Comparison of ENCODE assay signal across 17 cellular contexts in the genomic region with DNA sequence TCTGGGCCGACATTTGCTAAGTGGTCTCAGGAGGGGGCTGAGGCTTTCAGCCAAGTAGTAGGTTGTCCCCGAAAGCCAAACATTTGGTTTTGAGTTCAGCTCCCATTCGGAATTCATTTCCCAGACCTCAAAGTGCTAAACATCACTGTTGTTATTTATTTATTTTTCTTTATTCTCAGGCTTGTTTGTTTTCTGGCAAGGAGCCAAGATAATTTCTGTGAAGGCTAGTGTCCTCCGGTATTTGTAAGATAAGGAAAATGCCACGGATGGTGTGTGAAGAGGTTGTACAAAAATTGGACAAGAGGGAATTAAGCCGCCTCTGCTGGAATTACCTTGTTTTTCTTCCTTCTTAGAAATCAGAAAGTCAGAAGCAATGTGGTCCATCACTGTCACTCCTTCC.
DNase-seq lines count a peak whose midpoint lies in the region; TF ChIP-seq lines count a peak whose summit lies in the region.
"Had no signal": no experiment of that assay in that cellular context is flagged by ENCODE, and none has a peak within 500 bp of the region (broad histone marks: within the 10 kb centered on the region; RNA-seq: fewer than 3 reads in every experiment).

No MANE protein-coding gene starts in this region.

- H3K4me3 ChIP-seq in HEK293 (ENCODE audit: low read depth, low read length) = no peak overlapping the region
- H3K4me3 ChIP-seq: BLaER1, HAP-1 had no signal

- POLR2A ChIA-PET in HEK293 (lab: Yijun Ruan, JAX) = no interaction called here

- H3K36me3 ChIP-seq in HEK293 (ENCODE audit: control insufficient read depth in 2 of 2, insufficient read depth in 1 of 2, low read length in 2 of 2) = no peaks in the 10 kb centered on the region
- H3K36me3 ChIP-seq: BLaER1, HAP-1 had no signal

- peak; percentile 47 for DNase-seq in DMS79 treated with DMSO at 0.1 percent for 48 hours (lab: John Stamatoyannopoulos, UW)
- no peak for DNase-seq in DMS79 (lab: John Stamatoyannopoulos, UW)
- DNase-seq in NCI-H2227 treated with DMSO at 0.1 percent for 48 hours (lab: John Stamatoyannopoulos, UW) = peak; percentile 54
- DNase-seq in cerebellar cortex (ENCODE audit: low spot score) = no peak
- no peak for DNase-seq in retina
- DNase-seq in COR-L47 (lab: John Stamatoyannopoulos, UW) = no peak
- DNase-seq: CD4-positive, CD25-positive, alpha-beta regulatory T cell; CD8-positive, alpha-beta T cell; DMS 273 treated with DMSO at 0.1 percent for 48 hours; DND-41; GOT3 had no signal

- TF ChIP-seq CTCF in HEK293 (tag by site-specific recombination; IDR thresholded peaks at IDR 0.05) (no peak), VCaP (conservative IDR thresholded peaks at IDR 0.05) (no peak)

- H3K9me3 ChIP-seq in HEK293 (ENCODE audit: control insufficient read depth, insufficient read depth, low read depth, low read length) = no peaks in the 10 kb centered on the region
- H3K9me3 ChIP-seq: BLaER1, HAP-1 had no signal

- CTCF ChIA-PET in HEK293 (lab: Yijun Ruan, JAX) = no interaction called here

- peaks cover 9% of the 10 kb centered on the region; the same call in 1 of the 2 replicates for H3K4me1 ChIP-seq in HEK293 (ENCODE audit: control insufficient read depth, insufficient read depth, low read length)
- H3K4me1 ChIP-seq: BLaER1, HAP-1 had no signal

- H3K27ac ChIP-seq in HEK293 (ENCODE audit: extremely low read depth, low read depth, low read length) (no peak overlapping the region), VCaP (peak overlapping the region; percentile 14; the same call in 1 of the 2 replicates)
- H3K27ac ChIP-seq: 22Rv1, BLaER1, C4-2B had no signal

TF ChIP-seq in HEK293, 187 proteins besides CTCF, POLR2A, EP300 and RAD21:
- no peak for TF ChIP-seq ZNF302 (tag by site-specific recombination; IDR thresholded peaks at IDR 0.05; ENCODE audit: low read depth)
- 0 out of 2 replicates have a peak, but pooled peaks have one; percentile 49 for TF ChIP-seq ZNF624 (tag by site-specific recombination; IDR thresholded peaks at IDR 0.05)
- no peak for TF ChIP-seq ZNF404 (tag by site-specific recombination; IDR thresholded peaks at IDR 0.05)
- TF ChIP-seq ZNF394 (tag by site-specific recombination; IDR thresholded peaks at IDR 0.05; ENCODE audit: borderline replicate concordance) = no peak
- no peak for TF ChIP-seq ZNF426 (tag by site-specific recombination; IDR thresholded peaks at IDR 0.05)
- TF ChIP-seq YY1 (tag by site-specific recombination; IDR thresholded peaks at IDR 0.05) = no peak
- peak; percentile 53; the same call in 1 of the 2 replicates for TF ChIP-seq ZNF184 (tag by site-specific recombination; IDR thresholded peaks at IDR 0.05)
- TF ChIP-seq IKZF3 (tag by site-specific recombination; IDR thresholded peaks at IDR 0.05) = no peak
- TF ChIP-seq ZNF37A (tag by site-specific recombination; IDR thresholded peaks at IDR 0.05) = peak; percentile 46; the same call in 1 of the 2 replicates
- peak; percentile 81 for TF ChIP-seq ZNF350 (tag by site-specific recombination; IDR thresholded peaks at IDR 0.05)
- peak; percentile 82 for TF ChIP-seq ZNF544 (tag by site-specific recombination; IDR thresholded peaks at IDR 0.05)
- TF ChIP-seq ZNF830 (tag by site-specific recombination; IDR thresholded peaks at IDR 0.05; ENCODE audit: low read depth) = peak; percentile 34; the same call in 1 of the 2 replicates
- TF ChIP-seq, protein P1, sequence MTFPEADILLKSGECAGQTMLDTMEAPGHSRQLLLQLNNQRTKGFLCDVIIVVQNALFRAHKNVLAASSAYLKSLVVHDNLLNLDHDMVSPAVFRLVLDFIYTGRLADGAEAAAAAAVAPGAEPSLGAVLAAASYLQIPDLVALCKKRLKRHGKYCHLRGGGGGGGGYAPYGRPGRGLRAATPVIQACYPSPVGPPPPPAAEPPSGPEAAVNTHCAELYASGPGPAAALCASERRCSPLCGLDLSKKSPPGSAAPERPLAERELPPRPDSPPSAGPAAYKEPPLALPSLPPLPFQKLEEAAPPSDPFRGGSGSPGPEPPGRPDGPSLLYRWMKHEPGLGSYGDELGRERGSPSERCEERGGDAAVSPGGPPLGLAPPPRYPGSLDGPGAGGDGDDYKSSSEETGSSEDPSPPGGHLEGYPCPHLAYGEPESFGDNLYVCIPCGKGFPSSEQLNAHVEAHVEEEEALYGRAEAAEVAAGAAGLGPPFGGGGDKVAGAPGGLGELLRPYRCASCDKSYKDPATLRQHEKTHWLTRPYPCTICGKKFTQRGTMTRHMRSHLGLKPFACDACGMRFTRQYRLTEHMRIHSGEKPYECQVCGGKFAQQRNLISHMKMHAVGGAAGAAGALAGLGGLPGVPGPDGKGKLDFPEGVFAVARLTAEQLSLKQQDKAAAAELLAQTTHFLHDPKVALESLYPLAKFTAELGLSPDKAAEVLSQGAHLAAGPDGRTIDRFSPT (tag by site-specific recombination; IDR thresholded peaks at IDR 0.05) = no peak
- no peak for TF ChIP-seq ZNF571 (tag by site-specific recombination; IDR thresholded peaks at IDR 0.05)
- no peak for TF ChIP-seq ZNF112 (tag by site-specific recombination; IDR thresholded peaks at IDR 0.05)
- TF ChIP-seq, protein P2, sequence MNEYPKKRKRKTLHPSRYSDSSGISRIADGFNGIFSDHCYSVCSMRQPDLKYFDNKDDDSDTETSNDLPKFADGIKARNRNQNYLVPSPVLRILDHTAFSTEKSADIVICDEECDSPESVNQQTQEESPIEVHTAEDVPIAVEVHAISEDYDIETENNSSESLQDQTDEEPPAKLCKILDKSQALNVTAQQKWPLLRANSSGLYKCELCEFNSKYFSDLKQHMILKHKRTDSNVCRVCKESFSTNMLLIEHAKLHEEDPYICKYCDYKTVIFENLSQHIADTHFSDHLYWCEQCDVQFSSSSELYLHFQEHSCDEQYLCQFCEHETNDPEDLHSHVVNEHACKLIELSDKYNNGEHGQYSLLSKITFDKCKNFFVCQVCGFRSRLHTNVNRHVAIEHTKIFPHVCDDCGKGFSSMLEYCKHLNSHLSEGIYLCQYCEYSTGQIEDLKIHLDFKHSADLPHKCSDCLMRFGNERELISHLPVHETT (tag by site-specific recombination; IDR thresholded peaks at IDR 0.05) = no peak

Comparison
In these comparisons a context has a peak if more than half of its experiments do, and no peak if none do; other contexts are left out.
1. DNase-seq: peak in DMS79 treated with DMSO at 0.1 percent for 48 hours (single experiment) and NCI-H2227 treated with DMSO at 0.1 percent for 48 hours (single experiment); none in DMS79 (single experiment), cerebellar cortex (single experiment), retina (single experiment) and COR-L47 (single experiment).